ENCODE assay signal across 11 cellular contexts in genomic region chr7:17134786-17135185, GRCh38.
DNase-seq lines count a peak whose midpoint lies in the region; ATAC-seq lines count a peak whose summit lies in the region.
"Had no signal": no experiment of that assay in that cellular context is flagged by ENCODE, and none has a peak within 500 bp of the region (broad histone marks: within the 10 kb centered on the region; RNA-seq: fewer than 3 reads in every experiment).

No MANE protein-coding gene starts in this region.

- peaks cover 37 to 52% (median 42%) of the 10 kb centered on the region in 4 donors for H3K4me1 Mint-ChIP-seq in CD4-positive, alpha-beta memory T cell

- peaks cover 35% of the 10 kb centered on the region for H3K4me1 ChIP-seq in CD4-positive, alpha-beta memory T cell (ENCODE audit: insufficient read depth, low read length)
- H3K4me1 ChIP-seq: prostate gland had no signal

- no peak overlapping the region for H3K27ac ChIP-seq in CD4-positive, alpha-beta memory T cell (ENCODE audit: low read depth, low read length)
- H3K27ac ChIP-seq: prostate gland had no signal

- CTCF ChIA-PET in CD4-positive, alpha-beta memory T cell (lab: Charles Lee; ENCODE audit: partially characterized antibody), result interaction anchor here (0.7 to 1.0 kb wide), 2 partner anchors 16 to 153 kb away, joined by 3 read pairs; no protein-coding TSS in a partner anchor

- H3K36me3 ChIP-seq in CD4-positive, alpha-beta memory T cell (ENCODE audit: insufficient read depth, low read length), result no peaks in the 10 kb centered on the region
- H3K36me3 ChIP-seq: prostate gland had no signal

- no peaks in the 10 kb centered on the region for H3K9me3 Mint-ChIP-seq in CD4-positive, alpha-beta memory T cell
- H3K9me3 Mint-ChIP-seq: CD8-positive, alpha-beta memory T cell had no signal

- intact Hi-C loops in CD4-positive, alpha-beta memory T cell (cut with micrococcal nuclease), result no loop called here

- no peak for DNase-seq in CD4-positive, alpha-beta memory T cell
- no peak for DNase-seq in RPMI8226
- DNase-seq in hepatic stellate cell (ENCODE audit: low spot score), result no peak
- DNase-seq in NCI-H1436 treated with DMSO at 0.1 percent for 48 hours (lab: John Stamatoyannopoulos, UW), result no peak
- DNase-seq in midbrain (lab: John Stamatoyannopoulos, UW), result no peak
- DNase-seq: CD8-positive, alpha-beta memory T cell; kidney glomerular epithelial cell had no signal

- POLR2A ChIA-PET in CD4-positive, alpha-beta memory T cell (lab: Charles Lee; ENCODE audit: partially characterized antibody), result interaction anchor here (1.4 to 1.6 kb wide), 2 partner anchors 9 to 164 kb away, joined by 3 to 7 read pairs; no protein-coding TSS in a partner anchor

- peak overlapping the region in 5 of 7 donors; percentile 4 to 46 (median 19) for H3K27ac Mint-ChIP-seq in CD4-positive, alpha-beta memory T cell

- H3K4me3 ChIP-seq in CD4-positive, alpha-beta memory T cell (ENCODE audit: low read length in 2 of 2), result no peak overlapping the region
- H3K4me3 ChIP-seq: prostate gland had no signal

- ATAC-seq in GM18868 (IDR thresholded peaks at IDR 0.05; ENCODE audit: unreplicated experiment) (peak; percentile 95), GM21825 (IDR thresholded peaks at IDR 0.05; ENCODE audit: unreplicated experiment) (peak; percentile 84), HG03378 (IDR thresholded peaks at IDR 0.05; ENCODE audit: unreplicated experiment) (peak; percentile 91)

- no peaks in the 10 kb centered on the region for H3K9me3 ChIP-seq in CD4-positive, alpha-beta memory T cell (ENCODE audit: control insufficient read depth in 1 of 2, low read length in 2 of 2)
- H3K9me3 ChIP-seq: prostate gland had no signal

- no peaks in the 10 kb centered on the region for H3K27me3 ChIP-seq in CD4-positive, alpha-beta memory T cell (ENCODE audit: insufficient read depth, low read length)

- no peaks in the 10 kb centered on the region for H3K36me3 Mint-ChIP-seq in CD4-positive, alpha-beta memory T cell

- peak overlapping the region in 3 of 8 donors; percentile 6 to 22 (median 8) for H3K4me3 Mint-ChIP-seq in CD4-positive, alpha-beta memory T cell

- no peaks in the 10 kb centered on the region for H3K27me3 Mint-ChIP-seq in CD4-positive, alpha-beta memory T cell
- H3K27me3 Mint-ChIP-seq: CD8-positive, alpha-beta memory T cell had no signal
